In the genomic region with DNA sequence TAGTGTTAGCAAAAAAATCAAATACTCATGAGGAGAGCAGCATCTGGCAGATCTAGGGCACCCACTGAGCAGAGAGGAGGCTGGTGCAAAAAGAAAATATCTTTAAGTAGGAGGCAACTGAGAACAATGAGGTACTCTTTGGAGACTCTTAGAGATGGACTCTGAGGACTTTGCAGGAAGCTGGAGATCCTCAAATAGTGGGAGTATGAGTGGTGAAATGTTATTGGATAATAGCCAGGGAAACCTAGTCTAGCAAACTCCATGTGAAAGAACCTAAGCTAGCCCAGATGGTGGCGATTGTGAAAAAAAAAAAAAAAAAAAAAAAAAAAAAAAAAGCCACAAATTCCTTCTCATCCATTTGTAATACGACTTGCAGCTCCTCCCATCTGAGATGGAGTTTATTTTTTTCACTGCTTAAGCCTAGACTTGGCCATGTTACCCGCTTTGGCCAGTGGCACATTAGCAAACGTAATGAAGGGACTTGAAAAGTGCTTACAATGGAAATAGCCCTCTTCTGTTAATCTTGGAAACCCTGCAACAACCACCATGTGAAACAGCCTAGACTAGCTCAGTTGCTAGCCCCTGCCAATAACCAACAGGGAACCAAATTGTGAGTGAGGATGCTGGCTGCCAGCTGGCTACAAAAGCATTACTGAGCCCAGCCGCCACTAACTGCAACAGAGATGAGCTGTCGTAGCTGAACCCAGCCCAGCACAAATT, we compare ENCODE assay signal across 13 cellular contexts.
DNase-seq lines count a peak whose midpoint lies in the region; ATAC-seq and TF ChIP-seq lines count a peak whose summit lies in the region.
"Had no signal": no experiment of that assay in that cellular context is flagged by ENCODE, and none has a peak within 500 bp of the region (broad histone marks: within the 10 kb centered on the region; RNA-seq: fewer than 3 reads in every experiment).

No MANE protein-coding gene starts in this region.

- no peaks in the 10 kb centered on the region for H3K36me3 ChIP-seq in osteoblast (ENCODE audit: insufficient read depth, low read length)
- H3K36me3 ChIP-seq in naive thymus-derived CD4-positive, alpha-beta T cell (ENCODE audit: control insufficient read depth in 2 of 3, insufficient read depth in 3 of 3, low read length in 3 of 3), result no peaks in the 10 kb centered on the region
- H3K36me3 ChIP-seq: BE2C had no signal

- H3K9me3 Mint-ChIP-seq in naive thymus-derived CD4-positive, alpha-beta T cell, result peaks cover 0 to 7% (median 0%) of the 10 kb centered on the region in 11 donors

- ATAC-seq in HG02938 (IDR thresholded peaks at IDR 0.05; ENCODE audit: unreplicated experiment), result no peak
- ATAC-seq in naive thymus-derived CD4-positive, alpha-beta T cell, result no peak

- no peak overlapping the region for H3K27ac Mint-ChIP-seq in naive thymus-derived CD4-positive, alpha-beta T cell

- H3K9me3 ChIP-seq in osteoblast (ENCODE audit: low read depth, low read length), result peaks cover 3% of the 10 kb centered on the region
- no peaks in the 10 kb centered on the region for H3K9me3 ChIP-seq in naive thymus-derived CD4-positive, alpha-beta T cell (ENCODE audit: control insufficient read depth in 2 of 3, low read length in 3 of 3)
- H3K9me3 ChIP-seq: BE2C had no signal

- no peak overlapping the region for H3K4me3 ChIP-seq in osteoblast (ENCODE audit: insufficient read depth, low read length)
- H3K4me3 ChIP-seq in naive thymus-derived CD4-positive, alpha-beta T cell (ENCODE audit: low read length), result no peak overlapping the region

- H3K27ac ChIP-seq in osteoblast (ENCODE audit: low read depth, low read length), result no peak overlapping the region
- H3K27ac ChIP-seq in naive thymus-derived CD4-positive, alpha-beta T cell (ENCODE audit: low read depth, low read length), result no peak overlapping the region

- no peak for TF ChIP-seq CTCF in osteoblast (IDR thresholded peaks at IDR 0.05; ENCODE audit: extremely low read depth, low read depth, low read length)

- intact Hi-C loops in naive thymus-derived CD4-positive, alpha-beta T cell (cut with micrococcal nuclease), result no loop called here

- no peak overlapping the region for H3K4me2 ChIP-seq in osteoblast (ENCODE audit: insufficient read depth, low read length)

- H3K4me1 ChIP-seq in osteoblast (ENCODE audit: insufficient read depth, low read length), result peaks cover 4% of the 10 kb centered on the region
- H3K4me1 ChIP-seq in naive thymus-derived CD4-positive, alpha-beta T cell (ENCODE audit: control insufficient read depth in 2 of 2, insufficient read depth in 2 of 2, low read length in 2 of 2), result no peaks in the 10 kb centered on the region
- H3K4me1 ChIP-seq: BE2C had no signal

- POLR2A ChIA-PET in naive thymus-derived CD4-positive, alpha-beta T cell (lab: Charles Lee), result no interaction called here

- peaks cover 0 to 5% (median 4%) of the 10 kb centered on the region in 7 donors for H3K4me1 Mint-ChIP-seq in naive thymus-derived CD4-positive, alpha-beta T cell

- peak overlapping the region; percentile 27 for H2AFZ ChIP-seq in osteoblast (ENCODE audit: low read length)

- DNase-seq in EL (peak; percentile 14), astrocyte of the hippocampus (ENCODE audit: low read depth, low spot score) (peak; percentile 59), globus pallidus (ENCODE audit: low spot score) (peak; percentile 57), osteoblast (ENCODE audit: insufficient read length, low spot score, missing footprints) (no peak), DMS114 treated with DMSO at 0.1 percent for 48 hours (lab: John Stamatoyannopoulos, UW; ENCODE audit: unreplicated experiment) (no peak), DMS53 treated with DMSO at 0.1 percent for 48 hours (lab: John Stamatoyannopoulos, UW; ENCODE audit: unreplicated experiment) (no peak)
- DNase-seq in naive thymus-derived CD4-positive, alpha-beta T cell, result no peak
- DNase-seq: activated CD4-positive, alpha-beta T cell treated with anti-CD3 and anti-CD28 coated beads, Interleukin-2, amount 50 U/mL, for 4 hours; BE2C; naive B cell; NCI-H1105 treated with DMSO at 0.1 percent for 48 hours; T-helper 1 cell had no signal

- no peaks in the 10 kb centered on the region for H3K79me2 ChIP-seq in osteoblast (ENCODE audit: insufficient read depth, low read length)

- H3K27me3 ChIP-seq in osteoblast (ENCODE audit: insufficient read depth, low read length), result no peaks in the 10 kb centered on the region
- no peaks in the 10 kb centered on the region for H3K27me3 ChIP-seq in naive thymus-derived CD4-positive, alpha-beta T cell (ENCODE audit: control insufficient read depth in 2 of 2, insufficient read depth in 2 of 2, low read length in 2 of 2)
- H3K27me3 ChIP-seq: BE2C had no signal

- H3K36me3 Mint-ChIP-seq in naive thymus-derived CD4-positive, alpha-beta T cell, result no peaks in the 10 kb centered on the region
- H3K36me3 Mint-ChIP-seq: naive B cell had no signal

- CTCF ChIA-PET in naive thymus-derived CD4-positive, alpha-beta T cell (lab: Charles Lee), result no interaction called here

- H4K20me1 ChIP-seq in osteoblast (ENCODE audit: insufficient read depth, low read length), result no peaks in the 10 kb centered on the region

- H3K4me3 Mint-ChIP-seq in naive thymus-derived CD4-positive, alpha-beta T cell, result no peak overlapping the region
- H3K4me3 Mint-ChIP-seq: naive B cell had no signal

- H3K27me3 Mint-ChIP-seq in naive thymus-derived CD4-positive, alpha-beta T cell, result peaks cover 0 to 4% (median 0%) of the 10 kb centered on the region in 5 donors

Comparison
In these comparisons a context has a peak if more than half of its experiments do, and no peak if none do; other contexts are left out.
1. DNase-seq: peak in EL (single experiment), astrocyte of the hippocampus (single experiment) and globus pallidus (single experiment); none in osteoblast (single experiment), naive thymus-derived CD4-positive, alpha-beta T cell (0 of 9), DMS114 treated with DMSO at 0.1 percent for 48 hours (single experiment) and DMS53 treated with DMSO at 0.1 percent for 48 hours (single experiment).